ENCODE assay signal across 2 cellular contexts in genomic region chr22:39289445-39290247, GRCh38.
TF ChIP-seq lines count a peak whose summit lies in the region.

No MANE protein-coding gene starts in this region.

TF ChIP-seq in Ishikawa, 13 proteins besides CTCF, POLR2A, EP300 and RAD21:
- TF ChIP-seq EGR1 (IDR thresholded peaks at IDR 0.05) (no peak), USF1 (IDR thresholded peaks at IDR 0.05) (no peak), CEBPB (IDR thresholded peaks at IDR 0.05) (no peak)

TF ChIP-seq in HepG2, 621 proteins besides CTCF, POLR2A, EP300 and RAD21:
- TF ChIP-seq CHCHD3 (CRISPR knock-in tag; IDR thresholded peaks at IDR 0.05): 0 out of 2 replicates have a peak, but pooled peaks have one; percentile 24
- peak; percentile 96 for TF ChIP-seq ZNF768 (CRISPR knock-in tag; IDR thresholded peaks at IDR 0.05)
- no peak for TF ChIP-seq SMAD3 (CRISPR knock-in tag; IDR thresholded peaks at IDR 0.05)
